13 cellular contexts compared by ENCODE assay signal in genomic region chr16:88591577-88592021, GRCh38. TPM values are rescaled to one million over a fixed set of nuclear protein-coding genes. Genes with fewer than 3 reads are reported as not detected.
DNase-seq lines count a peak whose midpoint lies in the region; ATAC-seq, FAIRE-seq and TF ChIP-seq lines count a peak whose summit lies in the region.
"Had no signal": no experiment of that assay in that cellular context is flagged by ENCODE, and none has a peak within 500 bp of the region (broad histone marks: within the 10 kb centered on the region; RNA-seq: fewer than 3 reads in every experiment).

No MANE protein-coding gene starts in this region.

- H3K36me3 Mint-ChIP-seq in Calu3 (ENCODE audit: insufficient read depth, unreplicated experiment) (peaks cover 32% of the 10 kb centered on the region), progenitor cell of endocrine pancreas (ENCODE audit: insufficient read depth) (peaks cover 25% of the 10 kb centered on the region)

- TF ChIP-seq POLR2A in K562 (conservative IDR thresholded peaks at IDR 0.05), result no peak

- TF ChIP-seq RAD21 in K562 (CRISPR knock-in tag; conservative IDR thresholded peaks at IDR 0.05 in 1 of 2, IDR thresholded peaks at IDR 0.05 in 1 of 2), result no peak

- H3K27ac Mint-ChIP-seq in Calu3 (ENCODE audit: unreplicated experiment) (no peak overlapping the region), progenitor cell of endocrine pancreas (no peak overlapping the region)

- WGBS in K562 (ENCODE audit: insufficient coverage, low coverage, missing lambda C conversion rate), result 94% methylated on average over 9 of the region's 10 CpGs

- DNase-seq in GM13977 (ENCODE audit: low spot score) (peak; percentile 87), NOMO-1 (lab: John Stamatoyannopoulos, UW; ENCODE audit: unreplicated experiment in 2 of 2) (peak; percentile 43 to 51), K562 (ENCODE audit: extremely low read depth in 1 of 4, low spot score in 3 of 4) (no peak), Calu3 (no peak), progenitor cell of endocrine pancreas (ENCODE audit: low spot score, unreplicated experiment) (no peak), OCI-M2 (lab: John Stamatoyannopoulos, UW; ENCODE audit: unreplicated experiment) (no peak), NCI-H526 treated with DMSO at 0.1 percent for 48 hours (lab: John Stamatoyannopoulos, UW) (no peak)
- DNase-seq in stimulated activated CD4-positive, alpha-beta T cell treated with anti-CD3 and anti-CD28 coated beads, Interleukin-2, amount 100 ng/mL, for 48 hours, result peak; percentile 18 to 36
- DNase-seq: EL, islet precursor cell, T1000 had no signal

- intact Hi-C loops in K562 (cut with micrococcal nuclease), result no loop called here
- intact Hi-C loops in Calu3 (cut with micrococcal nuclease; ENCODE audit: unreplicated experiment), result no loop called here

- H3K4me2 ChIP-seq in K562 (ENCODE audit: insufficient read depth, low read length), result no peak overlapping the region

- no peak overlapping the region for H2AFZ ChIP-seq in K562 (ENCODE audit: low read depth, low read length)

- H3K9ac ChIP-seq in K562 (ENCODE audit: insufficient read depth in 1 of 2, low read depth in 2 of 2, low read length in 2 of 2), result no peak overlapping the region

- TF ChIP-seq EP300 in K562 (IDR thresholded peaks at IDR 0.05; ENCODE audit: low read length), result no peak

- no peaks in the 10 kb centered on the region for H3K27me3 ChIP-seq in K562 (ENCODE audit: control insufficient read depth in 2 of 2, insufficient read depth in 2 of 2, low read length in 2 of 2)

- peaks cover 0 to 8% of the 10 kb centered on the region in 2 experiments; a peak in 1 of 5 replicates for H3K4me1 ChIP-seq in K562 (replicated peaks in 1 of 2; ENCODE audit: control insufficient read depth in 2 of 2, insufficient read depth in 2 of 2, low read length in 2 of 2)

- TF ChIP-seq CTCF in GM13977 (IDR thresholded peaks at IDR 0.05; ENCODE audit: extremely low read depth, insufficient read depth, missing control alignments) (no peak), K562 (IDR thresholded peaks at IDR 0.05 in 2 of 3, conservative IDR thresholded peaks at IDR 0.05 in 1 of 3; ENCODE audit: insufficient read depth in 2 of 3, low read depth in 1 of 3, low read length in 3 of 3) (no peak), Calu3 (IDR thresholded peaks at IDR 0.05; ENCODE audit: unreplicated experiment) (no peak), progenitor cell of endocrine pancreas (IDR thresholded peaks at IDR 0.05; ENCODE audit: unreplicated experiment) (no peak)

- peaks cover 23% of the 10 kb centered on the region; the same call in 2 of the 3 replicates for H3K79me2 ChIP-seq in K562 (ENCODE audit: control insufficient read depth, insufficient read depth, low read length)

- H3K27ac ChIP-seq in K562 (ENCODE audit: extremely low read depth, low read depth, low read length), result no peak overlapping the region
- H3K27ac ChIP-seq: coronary artery had no signal

- H3K9me3 ChIP-seq in K562 (replicated peaks; ENCODE audit: control insufficient read depth, insufficient read depth, low read depth, low read length), result no peaks in the 10 kb centered on the region

- H3K36me3 ChIP-seq in K562 (ENCODE audit: control insufficient read depth, insufficient read depth, low read length), result peaks cover 78% of the 10 kb centered on the region

- POLR2A ChIA-PET in K562 (lab: Yijun Ruan, JAX), result interaction anchor here (1.0 kb wide), 1 partner anchor 21 kb away, joined by 3 read pairs; the partner anchor contains the start of gene ZC3H18

- no peaks in the 10 kb centered on the region for H3K9me1 ChIP-seq in K562 (ENCODE audit: control insufficient read depth, insufficient read depth, low read length)

- H3K4me1 Mint-ChIP-seq in Calu3 (ENCODE audit: low read depth, unreplicated experiment), result no peaks in the 10 kb centered on the region
- H3K4me1 Mint-ChIP-seq in progenitor cell of endocrine pancreas (ENCODE audit: low read depth), result no peaks in the 10 kb centered on the region

- H3K9me3 Mint-ChIP-seq in Calu3 (ENCODE audit: low read depth, unreplicated experiment) (no peaks in the 10 kb centered on the region), progenitor cell of endocrine pancreas (ENCODE audit: low read depth) (no peaks in the 10 kb centered on the region)

- no peak for ATAC-seq in K562

- no peak for FAIRE-seq in K562 (lab: Jason Lieb, UNC)

- no peak overlapping the region for H3K4me3 ChIP-seq in K562
- H3K4me3 ChIP-seq: coronary artery, skin epidermis had no signal

- in situ Hi-C loops in GM13977 (cut with MboI; ENCODE audit: low pct_unique_long_range_greater_than_20kb, low sequenced_read_pairs, unreplicated experiment) (no loop called here), K562 (cut with MboI) (no loop called here)

- H3K27me3 Mint-ChIP-seq in Calu3 (ENCODE audit: unreplicated experiment) (no peaks in the 10 kb centered on the region), progenitor cell of endocrine pancreas (no peaks in the 10 kb centered on the region)

- H4K20me1 ChIP-seq in K562 (replicated peaks; ENCODE audit: control insufficient read depth, insufficient read depth, low read length), result 0 out of 2 replicates have a peak, but pooled peaks cover 7% of the 10 kb centered on the region

- BruUV-seq in K562 (replicated peaks; lab: Mats Ljungman, UMichigan) (no TSS peak), Calu3 (replicated peaks; lab: Mats Ljungman, UMichigan) (no TSS peak)

- H3K4me3 Mint-ChIP-seq in Calu3 (ENCODE audit: low read depth, unreplicated experiment) (no peak overlapping the region), progenitor cell of endocrine pancreas (ENCODE audit: low read depth) (no peak overlapping the region)

- CTCF ChIA-PET in K562 (lab: Yijun Ruan, JAX; ENCODE audit: low intra/inter-chr PET ratio) (no interaction called here), Calu3 (lab: Charles Lee) (interaction anchor here (1.1 kb wide), 1 partner anchor 24 kb away, joined by 7 read pairs; no protein-coding TSS in a partner anchor)

RNA-seq across cellular contexts. Expression of gene ZC3H18, which starts 21.4 kb away (rescaled TPM):
- 74.4 and 112 TPM in 2 replicates for total RNA-seq in K562 (2011; cell fraction: chromatin; rRNA removed; ENCODE audit: low replicate concordance)
- total RNA-seq in K562 (2011; cell fraction: nucleolus; rRNA removed), result 51.3 and 61.4 TPM in 2 replicates
- total RNA-seq in K562 (2011; cell fraction: nucleoplasm; rRNA removed), result 61.1 and 63.4 TPM in 2 replicates
- 26.9 and 35.1 TPM in 2 replicates for total RNA-seq in K562 (2014; rRNA removed)
- total RNA-seq in K562 (2014; rRNA removed; fragmentation: Illumina TruSeq; extraction: Trizol), result 16.0 and 16.3 TPM in 2 replicates
- 31.1 and 33.9 TPM in 2 replicates for total RNA-seq in K562 (2015; rRNA removed; fragmentation: Illumina TruSeq; extraction: Trizol)
- 81.3 and 88.7 TPM in 2 replicates for total RNA-seq in K562 (2021)
- polyA plus RNA-seq in K562 (2011; rRNA removed), result 12.5 and 15.8 TPM in 2 replicates
- polyA plus RNA-seq in K562 (2011; cell fraction: cytosol; rRNA removed), result 10.1 and 15.8 TPM in 2 replicates
- polyA plus RNA-seq in K562 (2011; cell fraction: nucleus; rRNA removed), result 43.3 and 65.6 TPM in 2 replicates
- polyA plus RNA-seq in K562 (2012), result 57.6 and 59.2 TPM in 2 replicates
- polyA plus RNA-seq in K562 (2014; fragmentation: Illumina TruSeq; extraction: Trizol), result 60.7 and 65.3 TPM in 2 replicates
- 1 to 10 TPM; 1.7 to 2.0 TPM for polyA plus RNA-seq in K562 (2014; fragmentation: Nextera tagmentation; extraction: Ambion mirVana)
- 37.1 and 49.2 TPM in 2 replicates for polyA plus RNA-seq in K562 (2014; rRNA removed)
- polyA minus RNA-seq in K562 (2011; rRNA and poly(A)+ RNA removed), result 7.9 and 9.1 TPM in 2 replicates
- polyA minus RNA-seq in K562 (2011; cell fraction: cytosol; rRNA and poly(A)+ RNA removed), result 23.7 and 30.6 TPM in 2 replicates
- 17.5 and 19.1 TPM in 2 replicates for polyA minus RNA-seq in K562 (2011; cell fraction: nucleus; rRNA and poly(A)+ RNA removed)
- 77.2 and 85.7 TPM in 2 replicates for total RNA-seq in Calu3 (2022)
- total RNA-seq in progenitor cell of endocrine pancreas, result 67.5 and 70.7 TPM in 2 replicates

RNA-seq across cellular contexts. Expression of gene IL17C, which starts 46.8 kb away (rescaled TPM):
- total RNA-seq in K562 (2011; cell fraction: chromatin; rRNA removed; ENCODE audit: low replicate concordance), result not detected in 2 replicates
- total RNA-seq in K562 (2011; cell fraction: nucleolus; rRNA removed), result not detected in 2 replicates
- total RNA-seq in K562 (2011; cell fraction: nucleoplasm; rRNA removed), result not detected in 2 replicates
- not detected in 2 replicates for total RNA-seq in K562 (2014; rRNA removed)
- not detected in 2 replicates for total RNA-seq in K562 (2014; rRNA removed; fragmentation: Illumina TruSeq; extraction: Trizol)
- not detected in 2 replicates for total RNA-seq in K562 (2015; rRNA removed; fragmentation: Illumina TruSeq; extraction: Trizol)
- not detected in 2 replicates for total RNA-seq in K562 (2021)
- not detected in 2 replicates for polyA plus RNA-seq in K562 (2011; rRNA removed)
- polyA plus RNA-seq in K562 (2011; cell fraction: cytosol; rRNA removed), result not detected in 2 replicates
- polyA plus RNA-seq in K562 (2011; cell fraction: nucleus; rRNA removed), result 0.21 TPM in 1 of 2 replicates, not detected in the other
- not detected in 2 replicates for polyA plus RNA-seq in K562 (2012)
- polyA plus RNA-seq in K562 (2014; fragmentation: Illumina TruSeq; extraction: Trizol), result not detected in 2 replicates
- polyA plus RNA-seq in K562 (2014; fragmentation: Nextera tagmentation; extraction: Ambion mirVana), result not detected
- not detected in 2 replicates for polyA plus RNA-seq in K562 (2014; rRNA removed)
- not detected in 2 replicates for polyA minus RNA-seq in K562 (2011; rRNA and poly(A)+ RNA removed)
- polyA minus RNA-seq in K562 (2011; cell fraction: cytosol; rRNA and poly(A)+ RNA removed), result not detected in 2 replicates
- polyA minus RNA-seq in K562 (2011; cell fraction: nucleus; rRNA and poly(A)+ RNA removed), result not detected in 2 replicates
- total RNA-seq in Calu3 (2022), result not detected in 2 replicates
- total RNA-seq in progenitor cell of endocrine pancreas, result 0.29 TPM in 2 replicates

RNA-seq across cellular contexts. Expression of gene CYBA, which starts 59.3 kb away (rescaled TPM):
- 136 and 579 TPM in 2 replicates for total RNA-seq in K562 (2011; cell fraction: chromatin; rRNA removed; ENCODE audit: low replicate concordance)
- total RNA-seq in K562 (2011; cell fraction: nucleolus; rRNA removed), result 819 and 943 TPM in 2 replicates
- 427 and 435 TPM in 2 replicates for total RNA-seq in K562 (2011; cell fraction: nucleoplasm; rRNA removed)
- total RNA-seq in K562 (2014; rRNA removed), result 683 and 757 TPM in 2 replicates
- total RNA-seq in K562 (2014; rRNA removed; fragmentation: Illumina TruSeq; extraction: Trizol), result 44.5 and 72.5 TPM in 2 replicates
- total RNA-seq in K562 (2015; rRNA removed; fragmentation: Illumina TruSeq; extraction: Trizol), result 196 and 239 TPM in 2 replicates
- total RNA-seq in K562 (2021), result 384 and 422 TPM in 2 replicates
- 93.0 and 157 TPM in 2 replicates for polyA plus RNA-seq in K562 (2011; rRNA removed)
- 366 and 963 TPM in 2 replicates for polyA plus RNA-seq in K562 (2011; cell fraction: cytosol; rRNA removed)
- 349 and 566 TPM in 2 replicates for polyA plus RNA-seq in K562 (2011; cell fraction: nucleus; rRNA removed)
- polyA plus RNA-seq in K562 (2012), result 346 and 377 TPM in 2 replicates
- polyA plus RNA-seq in K562 (2014; fragmentation: Illumina TruSeq; extraction: Trizol), result 63.5 and 240 TPM in 2 replicates
- polyA plus RNA-seq in K562 (2014; fragmentation: Nextera tagmentation; extraction: Ambion mirVana), result under 1 TPM; 0.34 to 0.45 TPM
- polyA plus RNA-seq in K562 (2014; rRNA removed), result 519 and 579 TPM in 2 replicates
- 40.1 and 80.4 TPM in 2 replicates for polyA minus RNA-seq in K562 (2011; rRNA and poly(A)+ RNA removed)
- 249 and 254 TPM in 2 replicates for polyA minus RNA-seq in K562 (2011; cell fraction: cytosol; rRNA and poly(A)+ RNA removed)
- polyA minus RNA-seq in K562 (2011; cell fraction: nucleus; rRNA and poly(A)+ RNA removed), result 78.6 and 83.5 TPM in 2 replicates
- total RNA-seq in Calu3 (2022), result 867 and 881 TPM in 2 replicates
- 111 and 112 TPM in 2 replicates for total RNA-seq in progenitor cell of endocrine pancreas

Comparison
In these comparisons a context has a peak if more than half of its experiments do, and no peak if none do; other contexts are left out.
1. DNase-seq: peak in GM13977 (single experiment), NOMO-1 (2 of 2) and stimulated activated CD4-positive, alpha-beta T cell treated with anti-CD3 and anti-CD28 coated beads, Interleukin-2, amount 100 ng/mL, for 48 hours (2 of 2); none in K562 (0 of 4), Calu3 (single experiment), progenitor cell of endocrine pancreas (single experiment), OCI-M2 (single experiment) and NCI-H526 treated with DMSO at 0.1 percent for 48 hours (single experiment).